Comparison of ENCODE assay signal across 1 cellular context in genomic region chr16:12612598-12613101, GRCh38.
TF ChIP-seq lines count a peak whose summit lies in the region.

No MANE protein-coding gene starts in this region.

TF ChIP-seq in K562, 482 proteins besides CTCF, POLR2A, EP300 and RAD21 (continued from another document and continues in another):
- TF ChIP-seq SFPQ (IDR thresholded peaks at IDR 0.05; ENCODE audit: low read depth, low read length) (no peak), MGA (IDR thresholded peaks at IDR 0.05) (no peak), DPF2 (IDR thresholded peaks at IDR 0.05) (peak; percentile 88), MXD1 (CRISPR knock-in tag; IDR thresholded peaks at IDR 0.05; ENCODE audit: borderline replicate concordance, poor library complexity, severe bottlenecking) (no peak), ATF6 (CRISPR knock-in tag; IDR thresholded peaks at IDR 0.05) (no peak), PHB2 (IDR thresholded peaks at IDR 0.05; ENCODE audit: low read depth) (no peak), TCF7 (IDR thresholded peaks at IDR 0.05; ENCODE audit: borderline replicate concordance) (no peak), PBX2 (CRISPR knock-in tag; IDR thresholded peaks at IDR 0.05; ENCODE audit: low read depth) (no peak), PBX2 (tag; conservative IDR thresholded peaks at IDR 0.05; ENCODE audit: low read depth) (no peak), TAF9B (IDR thresholded peaks at IDR 0.05; ENCODE audit: partially characterized antibody) (peak; percentile 25), NFIC (IDR thresholded peaks at IDR 0.05) (no peak), NCOA4 (IDR thresholded peaks at IDR 0.05; ENCODE audit: partially characterized antibody) (no peak), SP1 (CRISPR knock-in tag; IDR thresholded peaks at IDR 0.05) (no peak), E2F3 (CRISPR knock-in tag; IDR thresholded peaks at IDR 0.05) (no peak), NCOR1 (IDR thresholded peaks at IDR 0.05) (peak; percentile 33; the same call in 1 of the 2 replicates), ADNP (tag; IDR thresholded peaks at IDR 0.05) (no peak), CBX2 (IDR thresholded peaks at IDR 0.05; ENCODE audit: insufficient read depth, low read length, poor library complexity, severe bottlenecking) (no peak), ZNF518B (CRISPR knock-in tag; IDR thresholded peaks at IDR 0.05) (no peak), ZNF583 (CRISPR knock-in tag; IDR thresholded peaks at IDR 0.05) (no peak), ZNF764 (CRISPR knock-in tag; IDR thresholded peaks at IDR 0.05; ENCODE audit: low read depth) (no peak), HLTF (IDR thresholded peaks at IDR 0.05) (no peak), USF1 (CRISPR knock-in tag; IDR thresholded peaks at IDR 0.05) (peak; percentile 73), HDAC3 (IDR thresholded peaks at IDR 0.05; ENCODE audit: borderline replicate concordance, partially characterized antibody) (no peak), KAT8 (IDR thresholded peaks at IDR 0.05; ENCODE audit: low read depth) (no peak), SNAPC5 (CRISPR knock-in tag; IDR thresholded peaks at IDR 0.05) (no peak), POLR3G (IDR thresholded peaks at IDR 0.05; ENCODE audit: extremely low read depth, insufficient read length, insufficient replicate concordance) (no peak), SMARCC2 (IDR thresholded peaks at IDR 0.05; ENCODE audit: low read depth) (peak; percentile 70; the same call in 1 of the 2 replicates), ATF3 (IDR thresholded peaks at IDR 0.05) (peak; percentile 91), ATF3 (CRISPR knock-in tag; conservative IDR thresholded peaks at IDR 0.05) (no peak; the same call in 1 of the 2 replicates), L3MBTL2 (IDR thresholded peaks at IDR 0.05) (no peak), EP400 (IDR thresholded peaks at IDR 0.05) (no peak)
